14 cellular contexts compared by ENCODE assay signal in genomic region chr5:146732966-146733365, GRCh38.
"Had no signal": no experiment of that assay in that cellular context is flagged by ENCODE, and none has a peak within 500 bp of the region (broad histone marks: within the 10 kb centered on the region; RNA-seq: fewer than 3 reads in every experiment).

No MANE protein-coding gene starts in this region.

- H3K36me3 ChIP-seq: brain microvascular endothelial cell, WERI-Rb-1 had no signal

- H3K79me2 ChIP-seq: hepatocyte had no signal

- H3K4me2 ChIP-seq: hepatocyte had no signal

- H2AFZ ChIP-seq: hepatocyte had no signal

- H3K27ac ChIP-seq: coronary artery, WERI-Rb-1 had no signal

- H3K4me3 ChIP-seq: coronary artery, hepatocyte, tibial nerve had no signal

- DNase-seq: activated CD4-positive, alpha-beta T cell treated with anti-CD3 and anti-CD28 coated beads, Interleukin-2, amount 50 U/mL, for 48 hours; amniotic stem cell; brain microvascular endothelial cell; effector CD4-positive, alpha-beta T cell; left cardiac atrium; midbrain; nucleus accumbens; stimulated activated CD8-positive, alpha-beta memory T cell treated with anti-CD3 and anti-CD28 coated beads, Interleukin-4, amount 100 ng/mL, for 48 hours; stimulated activated naive CD8-positive, alpha-beta T cell treated with anti-CD3 and anti-CD28 coated beads, Interleukin-15, Interleukin-2, amounts not matched to agents 100 U/mL and 50 U/mL, for 24 hours; WERI-Rb-1 had no signal

- ATAC-seq: esophagus mucosa; stimulated activated naive CD8-positive, alpha-beta T cell treated with anti-CD3 and anti-CD28 coated beads, Interleukin-15, Interleukin-2, amounts not matched to agents 100 U/mL and 50 U/mL, for 24 hours had no signal

- H3K27me3 ChIP-seq: brain microvascular endothelial cell, hepatocyte, tibial nerve had no signal
